Comparison of ENCODE assay signal across 13 cellular contexts in the genomic region with DNA sequence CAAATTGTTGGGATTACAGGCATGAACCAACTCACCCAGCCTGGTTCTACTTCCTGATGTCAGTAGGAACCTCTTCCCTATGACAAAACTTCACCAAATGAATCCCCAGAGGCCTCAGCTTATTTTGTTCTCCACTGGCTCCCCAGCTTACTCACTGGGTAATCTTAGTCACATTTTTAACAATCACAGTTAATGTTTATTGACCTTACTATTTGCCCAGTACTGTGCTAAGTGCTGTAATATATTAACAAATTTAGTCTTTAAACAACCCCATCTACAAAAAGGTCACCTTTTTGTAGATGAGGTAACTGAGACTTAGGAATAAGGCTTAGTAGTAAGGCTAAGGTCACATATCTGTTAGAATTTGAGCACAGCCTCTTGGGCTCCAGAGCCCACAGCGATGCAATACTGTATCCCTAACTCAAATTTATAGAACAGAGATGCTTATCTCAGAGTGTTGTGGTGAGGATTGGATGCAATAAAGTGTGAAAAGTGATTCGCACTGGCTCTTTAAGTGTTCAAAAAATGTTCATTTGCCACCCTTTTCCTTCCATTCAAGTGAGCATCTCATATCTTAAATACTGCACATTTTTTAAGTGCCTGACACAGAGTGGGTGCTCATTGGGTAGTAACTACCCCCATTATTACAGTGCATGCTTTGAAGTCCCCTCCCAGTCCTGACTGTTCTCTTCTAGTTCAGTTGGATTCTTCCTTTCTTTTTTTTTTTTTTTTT.
A peak's percentile ranks its signal among the peaks of the same experiment; 100 is the strongest.
DNase-seq lines count a peak whose midpoint lies in the region; ATAC-seq and TF ChIP-seq lines count a peak whose summit lies in the region.
"Had no signal": no experiment of that assay in that cellular context is flagged by ENCODE, and none has a peak within 500 bp of the region (broad histone marks: within the 10 kb centered on the region; RNA-seq: fewer than 3 reads in every experiment).

No MANE protein-coding gene starts in this region.

- intact Hi-C loops in natural killer cell (cut with micrococcal nuclease) = no loop called here

- H3K9me3 Mint-ChIP-seq in natural killer cell = peaks cover 0 to 2% of the 10 kb centered on the region in 2 donors
- H3K9me3 Mint-ChIP-seq in T-helper 2 cell treated with Interferon-gamma antibody and Interleukin-4, amounts not matched to agents 5 μg/mL and 100 μg/mL, for 36 hours = no peaks in the 10 kb centered on the region

- no peak overlapping the region for H3K27ac Mint-ChIP-seq in natural killer cell
- H3K27ac Mint-ChIP-seq in T-helper 2 cell treated with Interferon-gamma antibody and Interleukin-4, amounts not matched to agents 5 μg/mL and 100 μg/mL, for 36 hours = no peak overlapping the region

- H3K4me1 Mint-ChIP-seq in natural killer cell = peaks cover 0 to 5% of the 10 kb centered on the region in 2 donors
- H3K4me1 Mint-ChIP-seq in T-helper 2 cell treated with Interferon-gamma antibody and Interleukin-4, amounts not matched to agents 5 μg/mL and 100 μg/mL, for 36 hours (ENCODE audit: low read depth) = peaks cover 12% of the 10 kb centered on the region

- no peak overlapping the region for H3K4me3 Mint-ChIP-seq in natural killer cell
- H3K4me3 Mint-ChIP-seq in T-helper 2 cell treated with Interferon-gamma antibody and Interleukin-4, amounts not matched to agents 5 μg/mL and 100 μg/mL, for 36 hours = no peak overlapping the region

- ATAC-seq in natural killer cell = no peak
- ATAC-seq: gastroesophageal sphincter, Panc1 had no signal

- no peak for TF ChIP-seq CTCF in natural killer cell (IDR thresholded peaks at IDR 0.05)

- DNase-seq in GM04503 (ENCODE audit: low read depth) (peak; percentile 46), LoVo (ENCODE audit: low spot score) (peak; percentile 55), fibroblast of gingiva (ENCODE audit: low read depth) (peak; percentile 33), renal cortical epithelial cell (ENCODE audit: low read depth) (peak; percentile 94), NCI-H1436 treated with DMSO at 0.1 percent for 48 hours (lab: John Stamatoyannopoulos, UW) (no peak), natural killer cell (no peak)
- DNase-seq in T-helper 2 cell treated with Interferon-gamma antibody and Interleukin-4, amounts not matched to agents 5 μg/mL and 100 μg/mL, for 36 hours (ENCODE audit: low spot score) = no peak
- DNase-seq: activated naive CD4-positive, alpha-beta T cell treated with anti-CD3 and anti-CD28 coated beads, Interleukin-2, amount 50 U/mL, for 16 hours; colonic mucosa; NCI-H2227 treated with DMSO at 0.1 percent for 48 hours; sigmoid colon had no signal

- H3K36me3 Mint-ChIP-seq in natural killer cell = no peaks in the 10 kb centered on the region
- H3K36me3 Mint-ChIP-seq in T-helper 2 cell treated with Interferon-gamma antibody and Interleukin-4, amounts not matched to agents 5 μg/mL and 100 μg/mL, for 36 hours (ENCODE audit: low read depth) = no peaks in the 10 kb centered on the region

- H3K27me3 Mint-ChIP-seq in natural killer cell (ENCODE audit: low read depth in 2 of 2) = no peaks in the 10 kb centered on the region
- H3K27me3 Mint-ChIP-seq in T-helper 2 cell treated with Interferon-gamma antibody and Interleukin-4, amounts not matched to agents 5 μg/mL and 100 μg/mL, for 36 hours (ENCODE audit: low read depth) = peaks cover 2% of the 10 kb centered on the region

Comparison
In these comparisons a context has a peak if more than half of its experiments do, and no peak if none do; other contexts are left out.
1. DNase-seq: peak in GM04503 (single experiment), LoVo (single experiment), fibroblast of gingiva (single experiment) and renal cortical epithelial cell (single experiment); none in NCI-H1436 treated with DMSO at 0.1 percent for 48 hours (single experiment), natural killer cell (single experiment) and T-helper 2 cell treated with Interferon-gamma antibody and Interleukin-4, amounts not matched to agents 5 μg/mL and 100 μg/mL, for 36 hours (single experiment).